Comparison of ENCODE assay signal across 8 cellular contexts in genomic region chr1:109113787-109114568, GRCh38. TPM values are rescaled to one million over a fixed set of nuclear protein-coding genes. Genes with fewer than 3 reads are reported as not detected.
DNase-seq lines count a peak whose midpoint lies in the region; ATAC-seq and TF ChIP-seq lines count a peak whose summit lies in the region.

Gene ELAPOR1 (plus strand): TSS chr1:109114115. CDS start chr1:109114184, 69 bp downstream.

- H3K4me3 Mint-ChIP-seq in activated naive CD4-positive, alpha-beta T cell treated with anti-CD3 and anti-CD28 coated beads for 36 hours = peak within 1 kb of the TSS; percentile 80

- TF ChIP-seq EP300 in transverse colon (IDR thresholded peaks at IDR 0.05; ENCODE audit: low read depth) = no peak

- TF ChIP-seq CTCF in GM12865 (IDR thresholded peaks at IDR 0.05; ENCODE audit: insufficient read depth, low read depth, low read length, missing control alignments) (no peak), cardiac muscle cell (IDR thresholded peaks at IDR 0.05; ENCODE audit: low read depth, low read length) (no peak), transverse colon (IDR thresholded peaks at IDR 0.05) (no peak)

- in situ Hi-C loops in transverse colon (cut with MboI; ENCODE audit: low pct_ligation_motif_present in 1 of 4, low pct_unique_long_range_greater_than_20kb in 1 of 4, low sequenced_read_pairs in 3 of 4) = no loop called here

- H3K4me3 ChIP-seq in GM12865 (ENCODE audit: low read depth, low read length) = no peak within 1 kb of the TSS
- peak within 1 kb of the TSS; percentile 27 for H3K4me3 ChIP-seq in cardiac muscle cell
- H3K4me3 ChIP-seq in transverse colon = peak within 1 kb of the TSS in 3 of 4 donors; percentile 30 to 51 (median 40)

- H3K9me3 Mint-ChIP-seq in activated naive CD4-positive, alpha-beta T cell treated with anti-CD3 and anti-CD28 coated beads for 36 hours = no peaks in the 10 kb centered on the region

- H3K27me3 Mint-ChIP-seq in activated naive CD4-positive, alpha-beta T cell treated with anti-CD3 and anti-CD28 coated beads for 36 hours (ENCODE audit: low read depth) = peaks cover 4% of the 10 kb centered on the region

- TF ChIP-seq POLR2A in transverse colon (IDR thresholded peaks at IDR 0.05) = peak; percentile 27

- no peak within 1 kb of the TSS for H3K27ac ChIP-seq in cardiac muscle cell
- H3K27ac ChIP-seq in transverse colon = peak within 1 kb of the TSS; percentile 26 to 73 (median 44)

- H3K4me1 Mint-ChIP-seq in activated naive CD4-positive, alpha-beta T cell treated with anti-CD3 and anti-CD28 coated beads for 36 hours (ENCODE audit: low read depth) = peaks cover 40% of the 10 kb centered on the region

- 2% methylated on average over 38 of the region's 56 CpGs; no CpG with 5 or more reads in 1 of the 2 donors for whole genome bisulfite sequencing in transverse colon (ENCODE audit: low coverage in 1 of 2), 2 donors

- intact Hi-C loops in activated naive CD4-positive, alpha-beta T cell treated with anti-CD3 and anti-CD28 coated beads for 36 hours (cut with micrococcal nuclease) = loop anchor here (1.0 to 5.0 kb wide), 5 partner anchors 48 to 602 kb away; partner anchors contain the start of genes ATXN7L2 and EEIG2
- intact Hi-C loops in posterior cingulate gyrus (cut with DNase I) (loop anchor here (10.0 kb wide), 1 partner anchor 151 kb away; no protein-coding TSS in a partner anchor), transverse colon (cut with DNase I; ENCODE audit: low total_unique reads) (loop anchor here (10.0 kb wide), 1 partner anchor 149 kb away; the partner anchor contains the start of gene CLCC1)

- no peaks in the 10 kb centered on the region for H3K36me3 ChIP-seq in cardiac muscle cell
- H3K36me3 ChIP-seq in transverse colon = no peaks in the 10 kb centered on the region

- CTCF ChIA-PET in activated naive CD4-positive, alpha-beta T cell treated with anti-CD3 and anti-CD28 coated beads for 36 hours (lab: Charles Lee) = interaction anchor here (0.6 to 5.6 kb wide), 5 partner anchors 13 to 155 kb away, joined by 3 to 71 read pairs (median 5); partner anchors contain the start of gene WDR47

- peak; percentile 41 for ATAC-seq in HG03159 (IDR thresholded peaks at IDR 0.05; ENCODE audit: unreplicated experiment)

- no peaks in the 10 kb centered on the region for H3K9me3 ChIP-seq in cardiac muscle cell (ENCODE audit: low read depth)
- no peaks in the 10 kb centered on the region for H3K9me3 ChIP-seq in transverse colon

- H3K36me3 Mint-ChIP-seq in activated naive CD4-positive, alpha-beta T cell treated with anti-CD3 and anti-CD28 coated beads for 36 hours (ENCODE audit: low read depth) = peaks cover 2% of the 10 kb centered on the region

- H3K4me1 ChIP-seq in cardiac muscle cell (ENCODE audit: low read depth) (no peaks in the 10 kb centered on the region), transverse colon (peaks cover 8 to 33% (median 20%) of the 10 kb centered on the region in 4 donors)

- DNase-seq in GM12865 (ENCODE audit: low read depth) (peak; percentile 62), RPMI8226 (peak; percentile 54), cardiac muscle cell (ENCODE audit: low read depth in 1 of 2, low spot score in 1 of 2) (peak in 1 of 2 donors; percentile 47), posterior cingulate gyrus (peak; percentile 30 to 97 (median 66)), transverse colon (peak; percentile 78), DMS114 treated with DMSO at 0.1 percent for 48 hours (lab: John Stamatoyannopoulos, UW; ENCODE audit: unreplicated experiment) (no peak)
- DNase-seq in activated naive CD4-positive, alpha-beta T cell treated with anti-CD3 and anti-CD28 coated beads for 36 hours = peak; percentile 87

- H3K27me3 ChIP-seq in cardiac muscle cell = peaks cover 84% of the 10 kb centered on the region
- peaks cover 23% of the 10 kb centered on the region for H3K27me3 ChIP-seq in transverse colon

- H3K27ac Mint-ChIP-seq in activated naive CD4-positive, alpha-beta T cell treated with anti-CD3 and anti-CD28 coated beads for 36 hours = peak within 1 kb of the TSS; percentile 32

RNA-seq across cellular contexts. Expression of gene ELAPOR1, which starts in this region (rescaled TPM):
- 1 to 10 TPM; 4.4 to 5.4 TPM for total RNA-seq in activated naive CD4-positive, alpha-beta T cell treated with anti-CD3 and anti-CD28 coated beads for 36 hours
- 0.11 TPM in 1 of 2 replicates, not detected in the other for total RNA-seq in cardiac muscle cell
- polyA plus RNA-seq in cardiac muscle cell = not detected in 2 replicates
- total RNA-seq in transverse colon = 10 to 100 TPM; 19.5 to 72.2 (median 38.4) TPM
